In genomic region chr4:81257021-81257420, GRCh38 we compare ENCODE assay signal across 26 cellular contexts. TPM values are rescaled to one million over a fixed set of nuclear protein-coding genes. Genes with fewer than 3 reads are reported as not detected.
DNase-seq lines count a peak whose midpoint lies in the region; ATAC-seq and TF ChIP-seq lines count a peak whose summit lies in the region.
"Had no signal": no experiment of that assay in that cellular context is flagged by ENCODE, and none has a peak within 500 bp of the region (broad histone marks: within the 10 kb centered on the region; RNA-seq: fewer than 3 reads in every experiment).

No MANE protein-coding gene starts in this region.

- no peak for TF ChIP-seq CTCF in AG04450 (IDR thresholded peaks at IDR 0.05; ENCODE audit: low read depth, low read length)
- no peak for TF ChIP-seq CTCF in cardiac fibroblast (IDR thresholded peaks at IDR 0.05; ENCODE audit: low read depth, low read length)

- DNase-seq in AG04450 (ENCODE audit: low read depth, low spot score) (peak; percentile 13), LHCN-M2 (ENCODE audit: low read depth) (peak; percentile 61), cardiac fibroblast (ENCODE audit: low read depth in 2 of 2) (peak; percentile 75 to 77), kidney tubule cell (ENCODE audit: low spot score) (peak; percentile 42), anterior cingulate cortex (lab: John Stamatoyannopoulos, UW) (no peak), Right ventricle myocardium superior (no peak), left ventricle myocardium superior (no peak), ureter (ENCODE audit: low spot score) (no peak)
- DNase-seq: activated CD8-positive, alpha-beta T cell treated with anti-CD3 and anti-CD28 coated beads, Interleukin-2, amount 10 ng/mL, durations not matched to agents 7 days and 5 days; activated naive CD4-positive, alpha-beta T cell treated with anti-CD3 and anti-CD28 coated beads, Interleukin-2, amount 50 U/mL, for 16 hours; activated T-cell treated with anti-CD3 and anti-CD28 coated beads, Interleukin-2, amount 50 U/mL, for 48 hours; CD4-positive, alpha-beta T cell; DND-41; dorsolateral prefrontal cortex; H9; head of caudate nucleus; mesendoderm; NCI-H2029 treated with DMSO at 0.1 percent for 48 hours; NCI-H524; SHP77 treated with DMSO at 0.1 percent for 48 hours; spleen; T-helper 2 cell had no signal

- no peak overlapping the region for H3K27ac ChIP-seq in AG04450 (ENCODE audit: low read depth, low read length)
- H3K27ac ChIP-seq: dorsolateral prefrontal cortex, epithelial cell of prostate, spleen had no signal

- intact Hi-C loops in Right ventricle myocardium superior (cut with DNase I), result no loop called here
- intact Hi-C loops in left ventricle myocardium superior (cut with micrococcal nuclease), result no loop called here

- no peaks in the 10 kb centered on the region for H3K9me3 ChIP-seq in AG04450 (ENCODE audit: control insufficient read depth, insufficient read depth, low read length)
- H3K9me3 ChIP-seq: spleen had no signal

- H3K4me3 ChIP-seq in AG04450 (ENCODE audit: low read depth, low read length) (no peak overlapping the region), cardiac fibroblast (replicated peaks in 1 of 2; ENCODE audit: low read depth in 2 of 2, low read length in 2 of 2) (no peak overlapping the region)
- H3K4me3 ChIP-seq: dorsolateral prefrontal cortex, spleen had no signal

- CTCF ChIA-PET in AG04450 (lab: Charles Lee), result interaction anchor here (0.6 to 2.9 kb wide), 3 partner anchors 94 to 187 kb away, joined by 3 to 11 read pairs (median 4); no protein-coding TSS in a partner anchor

- H3K27me3 ChIP-seq in AG04450 (ENCODE audit: control insufficient read depth, insufficient read depth, low read length), result no peaks in the 10 kb centered on the region
- H3K27me3 ChIP-seq: spleen had no signal

- ATAC-seq in Right ventricle myocardium superior (ENCODE audit: poor library complexity) (no peak), left ventricle myocardium superior (no peak)
- ATAC-seq: activated CD8-positive, alpha-beta T cell treated with anti-CD3 and anti-CD28 coated beads, Interleukin-2, amount 10 ng/mL, durations not matched to agents 7 days and 5 days; natural killer cell treated with Interleukin-12 subunit alpha and Interleukin-12 subunit beta and Interleukin-15 and Interleukin-18, amount 100 ng/mL, for 72 hours; WTC11 had no signal

- POLR2A ChIA-PET in AG04450 (lab: Yijun Ruan, JAX), result no interaction called here

RNA-seq across cellular contexts. Expression of gene PRKG2, which starts 42.0 kb away (rescaled TPM):
- 0.74 and 1.6 TPM in 2 replicates for polyA plus RNA-seq in AG04450 (2011; rRNA removed)
- 1.8 and 2.0 TPM in 2 replicates for polyA minus RNA-seq in AG04450 (2011; rRNA and poly(A)+ RNA removed)
- total RNA-seq in LHCN-M2 (2014; rRNA removed), result 0.06 TPM in 2 replicates
- 0.01 TPM for polyA plus RNA-seq in LHCN-M2 (2012)
- 0.05 TPM for total RNA-seq in Right ventricle myocardium superior
- 0.17 TPM for total RNA-seq in left ventricle myocardium superior
- 4.7 TPM for total RNA-seq in ureter
- total RNA-seq: A673 had no signal

Comparison
In these comparisons a context has a peak if more than half of its experiments do, and no peak if none do; other contexts are left out.
1. DNase-seq: peak in AG04450 (single experiment), LHCN-M2 (single experiment), cardiac fibroblast (2 of 2) and kidney tubule cell (single experiment); none in anterior cingulate cortex (0 of 58), Right ventricle myocardium superior (single experiment), left ventricle myocardium superior (single experiment) and ureter (single experiment).